In the genomic region with DNA sequence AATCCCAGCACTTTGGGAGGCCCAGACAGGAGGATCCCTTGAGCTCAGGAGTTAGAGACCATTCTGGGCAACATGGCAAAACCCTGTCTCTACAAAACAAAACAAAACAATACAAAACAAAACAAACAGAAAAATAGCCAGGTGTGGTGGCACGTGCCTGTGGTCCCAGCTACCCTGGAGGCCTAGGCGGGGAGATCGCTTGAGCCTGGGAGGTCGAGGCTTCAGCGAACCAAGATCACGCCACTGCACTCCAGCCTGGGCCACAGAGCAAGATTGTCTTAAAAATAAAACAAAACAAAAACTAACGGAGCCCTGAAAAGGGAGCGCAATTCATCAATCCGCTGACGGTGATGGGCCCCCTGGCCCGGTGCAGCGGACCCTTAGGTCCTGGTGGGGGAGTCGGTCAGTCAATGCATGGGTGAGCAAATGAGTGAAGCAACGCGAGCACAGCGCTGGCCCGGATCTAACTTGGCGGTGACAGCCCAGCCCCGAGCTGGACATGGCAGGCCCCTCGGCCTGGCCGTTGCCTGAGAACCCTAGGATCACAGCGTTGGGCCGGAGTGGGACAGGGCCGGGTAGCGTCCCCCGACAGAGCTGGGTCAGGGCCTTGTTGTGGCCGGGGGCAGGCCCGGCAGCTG, we compare ENCODE assay signal across 8 cellular contexts.
DNase-seq lines count a peak whose midpoint lies in the region; ATAC-seq and TF ChIP-seq lines count a peak whose summit lies in the region.

No MANE protein-coding gene starts in this region.

- ATAC-seq in HG02870 (IDR thresholded peaks at IDR 0.05; ENCODE audit: unreplicated experiment) (peak; percentile 4), HG02588 (IDR thresholded peaks at IDR 0.05; ENCODE audit: unreplicated experiment) (no peak)

- TF ChIP-seq CTCF in WERI-Rb-1 (IDR thresholded peaks at IDR 0.05; ENCODE audit: low read depth, low read length) (peak; percentile 20; the same call in 1 of the 2 replicates), GM10266 (IDR thresholded peaks at IDR 0.05; ENCODE audit: control insufficient read depth, insufficient read depth, low read depth, missing control alignments) (no peak)

- H3K4me3 ChIP-seq in GM08714 (ENCODE audit: low read length) = peak overlapping the region; percentile 69
- peak overlapping the region; percentile 77 for H3K4me3 ChIP-seq in WERI-Rb-1 (ENCODE audit: low read depth, low read length)
- peak overlapping the region; percentile 70 for H3K4me3 ChIP-seq in rectal smooth muscle tissue (ENCODE audit: low read length)

- no peaks in the 10 kb centered on the region for H3K4me1 ChIP-seq in rectal smooth muscle tissue (ENCODE audit: control insufficient read depth, insufficient read depth, low read length)

- H3K9me3 ChIP-seq in WERI-Rb-1 (ENCODE audit: severe bottlenecking) = peaks cover 6% of the 10 kb centered on the region

- H3K27me3 ChIP-seq in WERI-Rb-1 (ENCODE audit: insufficient read depth, low read depth, severe bottlenecking) = no peaks in the 10 kb centered on the region
- peaks cover 3% of the 10 kb centered on the region for H3K27me3 ChIP-seq in rectal smooth muscle tissue (ENCODE audit: control insufficient read depth, insufficient read depth, low read length)

- peak overlapping the region; percentile 74 for H3K9ac ChIP-seq in rectal smooth muscle tissue (ENCODE audit: low read length)

- H3K27ac ChIP-seq in WERI-Rb-1 = no peak overlapping the region
- peak overlapping the region; percentile 48 for H3K27ac ChIP-seq in rectal smooth muscle tissue (ENCODE audit: low read depth, low read length)

- H3K36me3 ChIP-seq in WERI-Rb-1 (no peaks in the 10 kb centered on the region), rectal smooth muscle tissue (ENCODE audit: control insufficient read depth, insufficient read depth, low read length) (no peaks in the 10 kb centered on the region)

- DNase-seq in WERI-Rb-1 (peak; percentile 34), foreskin melanocyte (peak; percentile 43), SKM-1 (lab: John Stamatoyannopoulos, UW; ENCODE audit: unreplicated experiment) (no peak), GM10266 (ENCODE audit: extremely low spot score) (no peak)

Comparison
In these comparisons a context has a peak if more than half of its experiments do, and no peak if none do; other contexts are left out.
1. DNase-seq: peak in WERI-Rb-1 (single experiment) and foreskin melanocyte (single experiment); none in SKM-1 (single experiment) and GM10266 (single experiment).
2. Peak in every context shown above with its lines, with median percentiles within 50 percentile points of each other: H3K4me3 ChIP-seq.